Comparison of ENCODE assay signal across 11 cellular contexts in the genomic region with DNA sequence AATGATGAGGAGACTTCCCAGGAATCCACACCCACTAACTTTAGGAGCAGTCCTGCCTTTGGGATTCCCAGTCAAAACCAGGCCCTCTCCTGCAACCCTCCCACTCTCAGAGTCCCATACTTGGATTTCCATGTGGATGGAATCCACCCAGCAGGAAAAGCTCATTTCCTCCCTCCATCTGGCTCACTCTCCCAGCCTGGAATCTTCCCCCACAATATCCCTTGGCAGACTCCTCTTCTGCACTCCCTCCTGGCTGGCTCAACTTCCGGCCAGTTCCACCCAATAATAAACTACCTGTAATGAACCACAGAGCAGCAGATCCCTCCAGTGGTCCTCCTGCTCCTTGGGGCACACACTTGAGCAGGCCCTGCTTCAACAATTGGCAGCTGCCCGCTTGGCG.
DNase-seq lines count a peak whose midpoint lies in the region; ATAC-seq and TF ChIP-seq lines count a peak whose summit lies in the region.
"Had no signal": no experiment of that assay in that cellular context is flagged by ENCODE, and none has a peak within 500 bp of the region (broad histone marks: within the 10 kb centered on the region; RNA-seq: fewer than 3 reads in every experiment).

No MANE protein-coding gene starts in this region.

- no peaks in the 10 kb centered on the region for H3K9me2 ChIP-seq in GM23338 (ENCODE audit: insufficient read depth)

- H3K4me2 ChIP-seq in GM23338, result no peak overlapping the region
- H3K4me2 ChIP-seq: PC-9 had no signal

- H3K9me3 ChIP-seq in right atrium auricular region, result no peaks in the 10 kb centered on the region

- H3K27ac ChIP-seq in GM23338 (ENCODE audit: low read depth) (no peak overlapping the region), right atrium auricular region (peak overlapping the region; percentile 23 to 53)
- H3K27ac ChIP-seq: PC-9 had no signal

- H3F3A ChIP-seq in GM23338 (replicated peaks; ENCODE audit: low read depth), result no peaks in the 10 kb centered on the region

- H3K27me3 Mint-ChIP-seq in GM23338 (ENCODE audit: insufficient read depth, low read depth, poor library complexity), result peaks cover 4% of the 10 kb centered on the region
- H3K27me3 Mint-ChIP-seq in MCF 10A (ENCODE audit: insufficient read depth, unreplicated experiment), result no peaks in the 10 kb centered on the region

- CTCF ChIA-PET in MCF 10A (lab: Yijun Ruan, JAX), result interaction anchor here (0.7 to 1.3 kb wide), 3 partner anchors 10 to 853 kb away, joined by 3 to 5 read pairs (median 4); no protein-coding TSS in a partner anchor

- peaks cover 8% of the 10 kb centered on the region; the same call in 1 of the 2 replicates for H3K27me3 ChIP-seq in GM23338 (ENCODE audit: insufficient read depth)
- no peaks in the 10 kb centered on the region for H3K27me3 ChIP-seq in right atrium auricular region

- H3K4me3 ChIP-seq in GM23338, result no peak overlapping the region
- H3K4me3 ChIP-seq in right atrium auricular region, result no peak overlapping the region
- H3K4me3 ChIP-seq: PC-9 had no signal

- no peak overlapping the region for H3K27ac Mint-ChIP-seq in GM23338
- H3K27ac Mint-ChIP-seq in MCF 10A (ENCODE audit: low read depth, unreplicated experiment), result peak overlapping the region; percentile 55

- H3K4me1 Mint-ChIP-seq in GM23338, result no peaks in the 10 kb centered on the region
- peaks cover 26% of the 10 kb centered on the region for H3K4me1 Mint-ChIP-seq in MCF 10A (ENCODE audit: insufficient read depth, unreplicated experiment)

- POLR2A ChIA-PET in MCF 10A (lab: Yijun Ruan, JAX), result no interaction called here

- H3K4me1 ChIP-seq in GM23338 (ENCODE audit: insufficient read depth) (no peaks in the 10 kb centered on the region), right atrium auricular region (peaks cover 0 to 15% of the 10 kb centered on the region in 2 donors)

- DNase-seq in GM23338 (ENCODE audit: low spot score) (no peak), MCF 10A (ENCODE audit: unreplicated experiment) (no peak), right atrium auricular region (ENCODE audit: low spot score) (no peak), sciatic nerve (ENCODE audit: low spot score) (no peak), NCI-H1417 (lab: John Stamatoyannopoulos, UW) (no peak), amniotic stem cell (lab: John Stamatoyannopoulos, UW) (no peak), NCI-H510A treated with DMSO at 0.1 percent for 48 hours (lab: John Stamatoyannopoulos, UW) (no peak)
- DNase-seq: NCI-H146; PC-9; stimulated activated CD4-positive, alpha-beta T cell treated with anti-CD3 and anti-CD28 coated beads, Interleukin-2, amount 100 ng/mL, for 24 hours had no signal

- peak overlapping the region; percentile 56; the same call in 1 of the 2 replicates for H2AFZ ChIP-seq in GM23338
- H2AFZ ChIP-seq: PC-9 had no signal

- no peaks in the 10 kb centered on the region for H3K79me2 ChIP-seq in GM23338 (replicated peaks; ENCODE audit: insufficient read depth)

- no TSS peak for BruUV-seq in MCF 10A (replicated peaks; lab: Mats Ljungman, UMichigan)

- H3K36me3 ChIP-seq in GM23338 (ENCODE audit: insufficient read depth) (no peaks in the 10 kb centered on the region), right atrium auricular region (no peaks in the 10 kb centered on the region)

- H3K36me3 Mint-ChIP-seq in GM23338 (ENCODE audit: low read depth) (no peaks in the 10 kb centered on the region), MCF 10A (ENCODE audit: insufficient read depth, unreplicated experiment) (peaks cover 4% of the 10 kb centered on the region)

- no peak for ATAC-seq in GM23338
- peak; percentile 93 for ATAC-seq in sciatic nerve
- ATAC-seq in GM18519 (IDR thresholded peaks at IDR 0.05; ENCODE audit: low FRiP score, unreplicated experiment), result no peak

- no peaks in the 10 kb centered on the region for H4K20me1 ChIP-seq in GM23338 (replicated peaks; ENCODE audit: insufficient read depth)

- H3K4me3 Mint-ChIP-seq in GM23338, result no peak overlapping the region
- H3K4me3 Mint-ChIP-seq in MCF 10A (ENCODE audit: unreplicated experiment), result no peak overlapping the region

- H3K9me3 Mint-ChIP-seq in GM23338 (no peaks in the 10 kb centered on the region), MCF 10A (ENCODE audit: unreplicated experiment) (no peaks in the 10 kb centered on the region)

- intact Hi-C loops in MCF 10A (cut with micrococcal nuclease) (no loop called here), sciatic nerve (cut with DNase I) (no loop called here)

- TF ChIP-seq CTCF in GM23338 (conservative IDR thresholded peaks at IDR 0.05; ENCODE audit: low read depth in 2 of 2), result no peak
- no peak for TF ChIP-seq CTCF in MCF 10A (IDR thresholded peaks at IDR 0.05; ENCODE audit: unreplicated experiment)
- no peak for TF ChIP-seq CTCF in right atrium auricular region (IDR thresholded peaks at IDR 0.05)

TF ChIP-seq in GM23338, 12 proteins besides CTCF, POLR2A, EP300 and RAD21 (continues in another document):
- no peak for TF ChIP-seq POLR2AphosphoS5 (IDR thresholded peaks at IDR 0.05; ENCODE audit: low read depth)
- TF ChIP-seq, protein P1, sequence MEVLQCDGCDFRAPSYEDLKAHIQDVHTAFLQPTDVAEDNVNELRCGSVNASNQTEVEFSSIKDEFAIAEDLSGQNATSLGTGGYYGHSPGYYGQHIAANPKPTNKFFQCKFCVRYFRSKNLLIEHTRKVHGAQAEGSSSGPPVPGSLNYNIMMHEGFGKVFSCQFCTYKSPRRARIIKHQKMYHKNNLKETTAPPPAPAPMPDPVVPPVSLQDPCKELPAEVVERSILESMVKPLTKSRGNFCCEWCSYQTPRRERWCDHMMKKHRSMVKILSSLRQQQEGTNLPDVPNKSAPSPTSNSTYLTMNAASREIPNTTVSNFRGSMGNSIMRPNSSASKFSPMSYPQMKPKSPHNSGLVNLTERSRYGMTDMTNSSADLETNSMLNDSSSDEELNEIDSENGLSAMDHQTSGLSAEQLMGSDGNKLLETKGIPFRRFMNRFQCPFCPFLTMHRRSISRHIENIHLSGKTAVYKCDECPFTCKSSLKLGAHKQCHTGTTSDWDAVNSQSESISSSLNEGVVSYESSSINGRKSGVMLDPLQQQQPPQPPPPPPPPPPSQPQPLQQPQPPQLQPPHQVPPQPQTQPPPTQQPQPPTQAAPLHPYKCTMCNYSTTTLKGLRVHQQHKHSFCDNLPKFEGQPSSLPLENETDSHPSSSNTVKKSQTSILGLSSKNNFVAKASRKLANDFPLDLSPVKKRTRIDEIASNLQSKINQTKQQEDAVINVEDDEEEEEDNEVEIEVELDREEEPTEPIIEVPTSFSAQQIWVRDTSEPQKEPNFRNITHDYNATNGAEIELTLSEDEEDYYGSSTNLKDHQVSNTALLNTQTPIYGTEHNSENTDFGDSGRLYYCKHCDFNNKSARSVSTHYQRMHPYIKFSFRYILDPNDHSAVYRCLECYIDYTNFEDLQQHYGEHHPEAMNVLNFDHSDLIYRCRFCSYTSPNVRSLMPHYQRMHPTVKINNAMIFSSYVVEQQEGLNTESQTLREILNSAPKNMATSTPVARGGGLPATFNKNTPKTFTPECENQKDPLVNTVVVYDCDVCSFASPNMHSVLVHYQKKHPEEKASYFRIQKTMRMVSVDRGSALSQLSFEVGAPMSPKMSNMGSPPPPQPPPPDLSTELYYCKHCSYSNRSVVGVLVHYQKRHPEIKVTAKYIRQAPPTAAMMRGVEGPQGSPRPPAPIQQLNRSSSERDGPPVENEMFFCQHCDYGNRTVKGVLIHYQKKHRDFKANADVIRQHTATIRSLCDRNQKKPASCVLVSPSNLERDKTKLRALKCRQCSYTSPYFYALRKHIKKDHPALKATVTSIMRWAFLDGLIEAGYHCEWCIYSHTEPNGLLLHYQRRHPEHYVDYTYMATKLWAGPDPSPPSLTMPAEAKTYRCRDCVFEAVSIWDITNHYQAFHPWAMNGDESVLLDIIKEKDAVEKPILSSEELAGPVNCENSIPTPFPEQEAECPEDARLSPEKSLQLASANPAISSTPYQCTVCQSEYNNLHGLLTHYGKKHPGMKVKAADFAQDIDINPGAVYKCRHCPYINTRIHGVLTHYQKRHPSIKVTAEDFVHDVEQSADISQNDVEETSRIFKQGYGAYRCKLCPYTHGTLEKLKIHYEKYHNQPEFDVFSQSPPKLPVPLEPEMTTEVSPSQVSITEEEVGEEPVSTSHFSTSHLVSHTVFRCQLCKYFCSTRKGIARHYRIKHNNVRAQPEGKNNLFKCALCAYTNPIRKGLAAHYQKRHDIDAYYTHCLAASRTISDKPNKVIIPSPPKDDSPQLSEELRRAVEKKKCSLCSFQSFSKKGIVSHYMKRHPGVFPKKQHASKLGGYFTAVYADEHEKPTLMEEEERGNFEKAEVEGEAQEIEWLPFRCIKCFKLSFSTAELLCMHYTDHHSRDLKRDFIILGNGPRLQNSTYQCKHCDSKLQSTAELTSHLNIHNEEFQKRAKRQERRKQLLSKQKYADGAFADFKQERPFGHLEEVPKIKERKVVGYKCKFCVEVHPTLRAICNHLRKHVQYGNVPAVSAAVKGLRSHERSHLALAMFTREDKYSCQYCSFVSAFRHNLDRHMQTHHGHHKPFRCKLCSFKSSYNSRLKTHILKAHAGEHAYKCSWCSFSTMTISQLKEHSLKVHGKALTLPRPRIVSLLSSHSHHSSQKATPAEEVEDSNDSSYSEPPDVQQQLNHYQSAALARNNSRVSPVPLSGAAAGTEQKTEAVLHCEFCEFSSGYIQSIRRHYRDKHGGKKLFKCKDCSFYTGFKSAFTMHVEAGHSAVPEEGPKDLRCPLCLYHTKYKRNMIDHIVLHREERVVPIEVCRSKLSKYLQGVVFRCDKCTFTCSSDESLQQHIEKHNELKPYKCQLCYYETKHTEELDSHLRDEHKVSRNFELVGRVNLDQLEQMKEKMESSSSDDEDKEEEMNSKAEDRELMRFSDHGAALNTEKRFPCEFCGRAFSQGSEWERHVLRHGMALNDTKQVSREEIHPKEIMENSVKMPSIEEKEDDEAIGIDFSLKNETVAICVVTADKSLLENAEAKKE (CRISPR knock-in tag; IDR thresholded peaks at IDR 0.05), result no peak
- TF ChIP-seq EZH2phosphoT487 (IDR thresholded peaks at IDR 0.05; ENCODE audit: unreplicated experiment), result no peak
- TF ChIP-seq ZNF114 (CRISPR knock-in tag; IDR thresholded peaks at IDR 0.05), result no peak
- no peak for TF ChIP-seq JUNB (IDR thresholded peaks at IDR 0.05; ENCODE audit: unreplicated experiment)
- TF ChIP-seq ZNF331 (CRISPR knock-in tag; IDR thresholded peaks at IDR 0.05; ENCODE audit: low read depth), result no peak
- TF ChIP-seq STAT1 (IDR thresholded peaks at IDR 0.05; ENCODE audit: unreplicated experiment), result no peak
